Comparison of ENCODE assay signal across 20 cellular contexts in genomic region chr3:106007512-106007911, GRCh38.
DNase-seq lines count a peak whose midpoint lies in the region; ATAC-seq and TF ChIP-seq lines count a peak whose summit lies in the region.
"Had no signal": no experiment of that assay in that cellular context is flagged by ENCODE, and none has a peak within 500 bp of the region (broad histone marks: within the 10 kb centered on the region; RNA-seq: fewer than 3 reads in every experiment).

No MANE protein-coding gene starts in this region.

- H3K36me3 Mint-ChIP-seq in activated CD8-positive, alpha-beta T cell treated with anti-CD3 and anti-CD28 coated beads for 36 hours (ENCODE audit: low read depth) = peaks cover 24% of the 10 kb centered on the region
- H3K36me3 Mint-ChIP-seq in activated CD8-positive, alpha-beta T cell treated with anti-CD3 and anti-CD28 coated beads, Interleukin-2, amount 10 ng/mL, durations not matched to agents 7 days and 5 days (ENCODE audit: low read depth) = peaks cover 14% of the 10 kb centered on the region
- H3K36me3 Mint-ChIP-seq in endodermal cell (ENCODE audit: low read depth) = no peaks in the 10 kb centered on the region
- H3K36me3 Mint-ChIP-seq: CD4-positive, alpha-beta memory T cell had no signal

- no peak for TF ChIP-seq CTCF in activated CD8-positive, alpha-beta T cell treated with anti-CD3 and anti-CD28 coated beads for 36 hours (IDR thresholded peaks at IDR 0.05)
- TF ChIP-seq CTCF in endodermal cell (conservative IDR thresholded peaks at IDR 0.05) (peak; percentile 37), SK-N-SH (IDR thresholded peaks at IDR 0.05) (no peak)

- 64 to 88% methylated on average over 2 to 3 of the region's 3 CpGs for WGBS in endodermal cell (ENCODE audit: insufficient coverage in 1 of 2, insufficient read length in 1 of 2), 2 experiments
- WGBS in SK-N-SH (ENCODE audit: low lambda C conversion rate) = 84% methylated on average over 3 of the region's 3 CpGs

- intact Hi-C loops in activated CD8-positive, alpha-beta T cell treated with anti-CD3 and anti-CD28 coated beads for 36 hours (cut with micrococcal nuclease) = no loop called here

- TF ChIP-seq EP300 in SK-N-SH (IDR thresholded peaks at IDR 0.05; ENCODE audit: borderline replicate concordance in 1 of 2, low read depth in 1 of 2, low read length in 1 of 2) = no peak

- no peak for TF ChIP-seq RAD21 in SK-N-SH (IDR thresholded peaks at IDR 0.05; ENCODE audit: low read length)

- H3K4me2 ChIP-seq in SK-N-SH = no peak overlapping the region
- H3K4me2 ChIP-seq: BLaER1 had no signal

- peaks cover 25% of the 10 kb centered on the region for H3K9me3 ChIP-seq in endodermal cell (ENCODE audit: control insufficient read depth, low read length)
- no peaks in the 10 kb centered on the region for H3K9me3 ChIP-seq in SK-N-SH
- H3K9me3 ChIP-seq: BLaER1, MG63 had no signal

- no peaks in the 10 kb centered on the region for H3F3A ChIP-seq in SK-N-SH (replicated peaks; ENCODE audit: insufficient read depth)

- H3K27me3 ChIP-seq in endodermal cell (ENCODE audit: control insufficient read depth, insufficient read depth, low read length, poor library complexity, severe bottlenecking) = no peaks in the 10 kb centered on the region
- H3K27me3 ChIP-seq in SK-N-SH (ENCODE audit: insufficient read depth) = no peaks in the 10 kb centered on the region
- H3K27me3 ChIP-seq: BLaER1, MG63 had no signal

- no peak overlapping the region for H3K27ac Mint-ChIP-seq in activated CD8-positive, alpha-beta T cell treated with anti-CD3 and anti-CD28 coated beads for 36 hours
- no peak overlapping the region for H3K27ac Mint-ChIP-seq in activated CD8-positive, alpha-beta T cell treated with anti-CD3 and anti-CD28 coated beads, Interleukin-2, amount 10 ng/mL, durations not matched to agents 7 days and 5 days
- no peak overlapping the region for H3K27ac Mint-ChIP-seq in endodermal cell

- CTCF ChIA-PET in activated CD8-positive, alpha-beta T cell treated with anti-CD3 and anti-CD28 coated beads for 36 hours (lab: Charles Lee) = no interaction called here
- CTCF ChIA-PET in activated CD8-positive, alpha-beta T cell treated with anti-CD3 and anti-CD28 coated beads, Interleukin-2, amount 10 ng/mL, durations not matched to agents 7 days and 5 days (lab: Charles Lee) = interaction anchor here (0.7 kb wide), 1 partner anchor 271 kb away, joined by 3 read pairs; no protein-coding TSS in a partner anchor
- CTCF ChIA-PET in SK-N-SH (lab: Yijun Ruan, JAX) = no interaction called here

- peaks cover 7% of the 10 kb centered on the region for H3K9me3 Mint-ChIP-seq in activated CD8-positive, alpha-beta T cell treated with anti-CD3 and anti-CD28 coated beads for 36 hours
- peaks cover 5% of the 10 kb centered on the region for H3K9me3 Mint-ChIP-seq in activated CD8-positive, alpha-beta T cell treated with anti-CD3 and anti-CD28 coated beads, Interleukin-2, amount 10 ng/mL, durations not matched to agents 7 days and 5 days (ENCODE audit: insufficient read depth)
- no peaks in the 10 kb centered on the region for H3K9me3 Mint-ChIP-seq in endodermal cell

- peak; percentile 30 for DNase-seq in activated CD8-positive, alpha-beta T cell treated with anti-CD3 and anti-CD28 coated beads for 36 hours
- DNase-seq in activated CD8-positive, alpha-beta T cell treated with anti-CD3 and anti-CD28 coated beads, Interleukin-2, amount 10 ng/mL, durations not matched to agents 7 days and 5 days = no peak
- peak; percentile 46 for DNase-seq in stimulated activated CD4-positive, alpha-beta T cell treated with anti-CD3 and anti-CD28 coated beads, Interleukin-1b, Interleukin-23, amount 100 ng/mL, for 48 hours
- DNase-seq in stimulated activated CD4-positive, alpha-beta T cell treated with anti-CD3 and anti-CD28 coated beads, Interleukin-4, amount 100 ng/mL, for 1 hour = no peak
- peak; percentile 59 for DNase-seq in endodermal cell
- no peak for DNase-seq in SK-N-SH
- no peak for DNase-seq in hippocampal formation (lab: John Stamatoyannopoulos, UW)
- DNase-seq: CD4-positive, alpha-beta memory T cell; DMS153; GDM1; Kasumi-1; MG63; NCI-H1048; NCI-H1436; NCI-H1930; NCI-H226; NCI-H524; NCI-H82; OCI-M1 had no signal

- no peaks in the 10 kb centered on the region for H3K27me3 Mint-ChIP-seq in activated CD8-positive, alpha-beta T cell treated with anti-CD3 and anti-CD28 coated beads for 36 hours
- no peaks in the 10 kb centered on the region for H3K27me3 Mint-ChIP-seq in activated CD8-positive, alpha-beta T cell treated with anti-CD3 and anti-CD28 coated beads, Interleukin-2, amount 10 ng/mL, durations not matched to agents 7 days and 5 days (ENCODE audit: low read depth)
- H3K27me3 Mint-ChIP-seq in endodermal cell (ENCODE audit: insufficient read depth) = no peaks in the 10 kb centered on the region
- H3K27me3 Mint-ChIP-seq: CD4-positive, alpha-beta memory T cell had no signal

- ATAC-seq in activated CD8-positive, alpha-beta T cell treated with anti-CD3 and anti-CD28 coated beads for 36 hours = no peak
- ATAC-seq in activated CD8-positive, alpha-beta T cell treated with anti-CD3 and anti-CD28 coated beads, Interleukin-2, amount 10 ng/mL, durations not matched to agents 7 days and 5 days = no peak

- no peaks in the 10 kb centered on the region for H4K20me1 ChIP-seq in SK-N-SH (ENCODE audit: insufficient read depth)
- H4K20me1 ChIP-seq: BLaER1 had no signal

- H3K79me2 ChIP-seq in SK-N-SH (ENCODE audit: insufficient read depth) = no peaks in the 10 kb centered on the region

- no peaks in the 10 kb centered on the region for H3K9me2 ChIP-seq in SK-N-SH

- no peak overlapping the region for H2AFZ ChIP-seq in SK-N-SH (ENCODE audit: low read depth)

- POLR2A ChIA-PET in activated CD8-positive, alpha-beta T cell treated with anti-CD3 and anti-CD28 coated beads for 36 hours (lab: Charles Lee) = no interaction called here
- POLR2A ChIA-PET in activated CD8-positive, alpha-beta T cell treated with anti-CD3 and anti-CD28 coated beads, Interleukin-2, amount 10 ng/mL, durations not matched to agents 7 days and 5 days (lab: Charles Lee) = no interaction called here
- POLR2A ChIA-PET in SK-N-SH (lab: Yijun Ruan, JAX) = no interaction called here

- peaks cover 52% of the 10 kb centered on the region for H3K4me1 Mint-ChIP-seq in activated CD8-positive, alpha-beta T cell treated with anti-CD3 and anti-CD28 coated beads for 36 hours (ENCODE audit: low read depth)
- H3K4me1 Mint-ChIP-seq in activated CD8-positive, alpha-beta T cell treated with anti-CD3 and anti-CD28 coated beads, Interleukin-2, amount 10 ng/mL, durations not matched to agents 7 days and 5 days (ENCODE audit: low read depth) = peaks cover 21% of the 10 kb centered on the region
- peaks cover 21% of the 10 kb centered on the region for H3K4me1 Mint-ChIP-seq in endodermal cell

- H3K27ac ChIP-seq in endodermal cell (ENCODE audit: low read depth, low read length) (no peak overlapping the region), SK-N-SH (ENCODE audit: low read depth in 2 of 2, low read length in 1 of 2) (no peak overlapping the region)
- H3K27ac ChIP-seq: BLaER1 had no signal

- H3K4me3 ChIP-seq in endodermal cell (ENCODE audit: low read length) = no peak overlapping the region
- H3K4me3 ChIP-seq in SK-N-SH (ENCODE audit: low read depth in 2 of 2, low read length in 1 of 2) = no peak overlapping the region
- H3K4me3 ChIP-seq: BLaER1, MG63 had no signal

- H3K9ac ChIP-seq in endodermal cell (ENCODE audit: extremely low read depth, low read length, poor library complexity, severe bottlenecking) = no peak overlapping the region
- no peak overlapping the region for H3K9ac ChIP-seq in SK-N-SH
- H3K9ac ChIP-seq: BLaER1 had no signal

- H3K4me1 ChIP-seq in endodermal cell (ENCODE audit: control insufficient read depth, insufficient read depth, low read length) (peaks cover 2% of the 10 kb centered on the region), SK-N-SH (ENCODE audit: control insufficient read depth in 1 of 2, insufficient read depth in 2 of 2, low read depth in 1 of 2, low read length in 1 of 2) (no peaks in the 10 kb centered on the region; a peak in 1 of 4 replicates)
- H3K4me1 ChIP-seq: BLaER1 had no signal

- H3K4me3 Mint-ChIP-seq in activated CD8-positive, alpha-beta T cell treated with anti-CD3 and anti-CD28 coated beads for 36 hours = no peak overlapping the region
- H3K4me3 Mint-ChIP-seq in activated CD8-positive, alpha-beta T cell treated with anti-CD3 and anti-CD28 coated beads, Interleukin-2, amount 10 ng/mL, durations not matched to agents 7 days and 5 days = no peak overlapping the region
- no peak overlapping the region for H3K4me3 Mint-ChIP-seq in endodermal cell
- H3K4me3 Mint-ChIP-seq: CD4-positive, alpha-beta memory T cell had no signal

- no peaks in the 10 kb centered on the region for H3K36me3 ChIP-seq in endodermal cell (ENCODE audit: control insufficient read depth, insufficient read depth, low read length)
- H3K36me3 ChIP-seq in SK-N-SH (replicated peaks in 1 of 2; ENCODE audit: control insufficient read depth in 1 of 2, insufficient read depth in 2 of 2, low read length in 1 of 2) = no peaks in the 10 kb centered on the region
- H3K36me3 ChIP-seq: BLaER1, MG63 had no signal

TF ChIP-seq in SK-N-SH, 30 proteins besides CTCF, POLR2A, EP300 and RAD21 (continues in another document):
- TF ChIP-seq RXRA (IDR thresholded peaks at IDR 0.05; ENCODE audit: borderline replicate concordance, low read depth) (no peak), SMC3 (IDR thresholded peaks at IDR 0.05; ENCODE audit: low read depth, low read length) (no peak), TAF1 (IDR thresholded peaks at IDR 0.05; ENCODE audit: borderline replicate concordance, low read depth, low read length) (no peak), FOXM1 (IDR thresholded peaks at IDR 0.05; ENCODE audit: low read depth) (no peak), CHD2 (IDR thresholded peaks at IDR 0.05; ENCODE audit: low read length, partially characterized antibody) (no peak), EZH2phosphoT487 (IDR thresholded peaks at IDR 0.05; ENCODE audit: borderline replicate concordance, low read depth) (no peak)
- TF ChIP-seq, protein P1, sequence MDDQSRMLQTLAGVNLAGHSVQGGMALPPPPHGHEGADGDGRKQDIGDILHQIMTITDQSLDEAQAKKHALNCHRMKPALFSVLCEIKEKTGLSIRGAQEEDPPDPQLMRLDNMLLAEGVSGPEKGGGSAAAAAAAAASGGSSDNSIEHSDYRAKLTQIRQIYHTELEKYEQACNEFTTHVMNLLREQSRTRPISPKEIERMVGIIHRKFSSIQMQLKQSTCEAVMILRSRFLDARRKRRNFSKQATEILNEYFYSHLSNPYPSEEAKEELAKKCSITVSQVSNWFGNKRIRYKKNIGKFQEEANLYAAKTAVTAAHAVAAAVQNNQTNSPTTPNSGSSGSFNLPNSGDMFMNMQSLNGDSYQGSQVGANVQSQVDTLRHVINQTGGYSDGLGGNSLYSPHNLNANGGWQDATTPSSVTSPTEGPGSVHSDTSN (IDR thresholded peaks at IDR 0.05) = no peak
- TF ChIP-seq, protein P2, sequence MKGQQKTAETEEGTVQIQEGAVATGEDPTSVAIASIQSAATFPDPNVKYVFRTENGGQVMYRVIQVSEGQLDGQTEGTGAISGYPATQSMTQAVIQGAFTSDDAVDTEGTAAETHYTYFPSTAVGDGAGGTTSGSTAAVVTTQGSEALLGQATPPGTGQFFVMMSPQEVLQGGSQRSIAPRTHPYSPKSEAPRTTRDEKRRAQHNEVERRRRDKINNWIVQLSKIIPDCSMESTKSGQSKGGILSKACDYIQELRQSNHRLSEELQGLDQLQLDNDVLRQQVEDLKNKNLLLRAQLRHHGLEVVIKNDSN (IDR thresholded peaks at IDR 0.05; ENCODE audit: borderline replicate concordance, low read depth) = no peak

Comparison
In these comparisons a context has a peak if more than half of its experiments do, and no peak if none do; other contexts are left out.
1. DNase-seq: peak in activated CD8-positive, alpha-beta T cell treated with anti-CD3 and anti-CD28 coated beads for 36 hours (single experiment), stimulated activated CD4-positive, alpha-beta T cell treated with anti-CD3 and anti-CD28 coated beads, Interleukin-1b, Interleukin-23, amount 100 ng/mL, for 48 hours (single experiment) and endodermal cell (single experiment); none in activated CD8-positive, alpha-beta T cell treated with anti-CD3 and anti-CD28 coated beads, Interleukin-2, amount 10 ng/mL, durations not matched to agents 7 days and 5 days (single experiment), stimulated activated CD4-positive, alpha-beta T cell treated with anti-CD3 and anti-CD28 coated beads, Interleukin-4, amount 100 ng/mL, for 1 hour (single experiment), SK-N-SH (single experiment) and hippocampal formation (0 of 2).